Comparison of ENCODE assay signal across 9 cellular contexts in the genomic region with DNA sequence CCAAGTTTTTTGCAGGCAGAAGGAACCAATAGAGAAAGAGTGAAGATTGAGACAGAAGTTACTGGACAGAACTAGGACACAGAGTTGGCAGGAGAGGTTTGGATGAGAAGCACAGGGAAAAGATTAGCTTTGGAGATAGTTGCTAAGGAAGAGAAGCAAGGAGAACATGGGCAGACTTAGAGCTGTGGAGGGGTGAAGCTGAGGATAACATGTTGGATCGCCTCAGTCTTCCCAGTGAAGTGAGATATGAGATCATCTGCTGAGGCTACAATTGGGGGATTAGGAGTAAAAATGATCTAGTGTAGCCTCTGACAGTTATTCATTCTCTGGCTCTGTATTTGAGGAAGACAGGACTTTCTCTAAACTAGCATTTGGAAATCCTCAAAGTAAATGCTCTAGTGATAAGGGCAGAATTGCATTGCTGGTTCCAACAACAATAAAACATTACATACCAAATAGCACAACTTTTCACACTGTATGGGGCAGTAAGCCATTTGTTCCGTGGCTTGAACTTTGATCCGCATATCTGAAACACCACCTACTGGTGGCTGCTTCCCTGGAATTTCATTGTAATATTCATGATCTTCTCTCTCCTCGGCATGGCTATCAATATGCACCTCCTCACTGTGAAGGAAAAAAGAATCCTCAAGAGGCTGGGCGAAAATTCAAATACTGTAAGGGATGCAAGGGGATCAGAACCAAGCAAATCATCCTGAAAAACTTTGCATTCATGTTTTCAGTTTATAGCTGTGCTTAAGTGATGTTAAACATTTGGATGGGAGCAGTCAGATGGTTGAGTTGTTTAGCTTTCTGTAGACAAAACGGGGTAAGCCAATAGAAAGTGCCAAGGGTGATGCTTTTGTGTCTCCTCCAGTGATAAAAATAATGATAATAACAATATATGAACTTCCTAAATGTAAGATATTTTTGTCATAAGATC. TPM values are rescaled to one million over a fixed set of nuclear protein-coding genes. Genes with fewer than 3 reads are reported as not detected.
A peak's percentile ranks its signal among the peaks of the same experiment; 100 is the strongest.
DNase-seq lines count a peak whose midpoint lies in the region; ATAC-seq lines count a peak whose summit lies in the region.
"Had no signal": no experiment of that assay in that cellular context is flagged by ENCODE, and none has a peak within 500 bp of the region (broad histone marks: within the 10 kb centered on the region; RNA-seq: fewer than 3 reads in every experiment).

No MANE protein-coding gene starts in this region.

- H3K4me1 ChIP-seq in SJCRH30, result peaks cover 30% of the 10 kb centered on the region

- no peaks in the 10 kb centered on the region for H3K36me3 ChIP-seq in SJCRH30

- DNase-seq in NCI-H2196 (lab: John Stamatoyannopoulos, UW; ENCODE audit: unreplicated experiment) (peak; percentile 12), NCI-H2196 treated with DMSO at 0.1 percent for 48 hours (lab: John Stamatoyannopoulos, UW; ENCODE audit: unreplicated experiment) (no peak), SJCRH30 (peak; percentile 36 to 62), left cardiac atrium (no peak), superior temporal gyrus (ENCODE audit: extremely low spot score) (peak; percentile 70)
- DNase-seq: CD4-positive, CD25-positive, alpha-beta regulatory T cell had no signal

- intact Hi-C loops in left cardiac atrium (cut with DNase I), result no loop called here

- H3K4me3 ChIP-seq in SJCRH30, result no peak overlapping the region

- H3K9me3 ChIP-seq in SJCRH30 (replicated peaks), result no peaks in the 10 kb centered on the region

- peak; percentile 89 to 93 for ATAC-seq in left cardiac atrium
- no peak for ATAC-seq in GM18909 (IDR thresholded peaks at IDR 0.05; ENCODE audit: poor library complexity, unreplicated experiment)
- no peak for ATAC-seq in HG02981 (IDR thresholded peaks at IDR 0.05; ENCODE audit: unreplicated experiment)
- no peak for ATAC-seq in GM21717 (IDR thresholded peaks at IDR 0.05; ENCODE audit: unreplicated experiment)

- no peak overlapping the region for H3K27ac ChIP-seq in SJCRH30

- H3K27me3 ChIP-seq in SJCRH30, result no peaks in the 10 kb centered on the region

RNA-seq across cellular contexts. Expression of gene EID1, which starts 22.2 kb away (rescaled TPM):
- total RNA-seq in SJCRH30 (2014; rRNA removed; shearing (Covaris generic)), result 149 and 164 TPM in 2 replicates
- total RNA-seq in left cardiac atrium, result 100 to 1,000 TPM; 201 to 233 TPM

RNA-seq across cellular contexts. Expression of gene CEP152, which starts 44.9 kb away (rescaled TPM):
- total RNA-seq in SJCRH30 (2014; rRNA removed; shearing (Covaris generic)), result 23.1 and 31.8 TPM in 2 replicates
- 1 to 10 TPM; 2.1 to 4.2 TPM for total RNA-seq in left cardiac atrium

Comparison
In these comparisons a context has a peak if more than half of its experiments do, and no peak if none do; other contexts are left out.
1. DNase-seq: peak in NCI-H2196 (single experiment), SJCRH30 (2 of 2) and superior temporal gyrus (single experiment); none in NCI-H2196 treated with DMSO at 0.1 percent for 48 hours (single experiment) and left cardiac atrium (single experiment).
2. ATAC-seq: peak in left cardiac atrium (2 of 2); none in GM18909 (single experiment), HG02981 (single experiment) and GM21717 (single experiment).